In the genomic region with DNA sequence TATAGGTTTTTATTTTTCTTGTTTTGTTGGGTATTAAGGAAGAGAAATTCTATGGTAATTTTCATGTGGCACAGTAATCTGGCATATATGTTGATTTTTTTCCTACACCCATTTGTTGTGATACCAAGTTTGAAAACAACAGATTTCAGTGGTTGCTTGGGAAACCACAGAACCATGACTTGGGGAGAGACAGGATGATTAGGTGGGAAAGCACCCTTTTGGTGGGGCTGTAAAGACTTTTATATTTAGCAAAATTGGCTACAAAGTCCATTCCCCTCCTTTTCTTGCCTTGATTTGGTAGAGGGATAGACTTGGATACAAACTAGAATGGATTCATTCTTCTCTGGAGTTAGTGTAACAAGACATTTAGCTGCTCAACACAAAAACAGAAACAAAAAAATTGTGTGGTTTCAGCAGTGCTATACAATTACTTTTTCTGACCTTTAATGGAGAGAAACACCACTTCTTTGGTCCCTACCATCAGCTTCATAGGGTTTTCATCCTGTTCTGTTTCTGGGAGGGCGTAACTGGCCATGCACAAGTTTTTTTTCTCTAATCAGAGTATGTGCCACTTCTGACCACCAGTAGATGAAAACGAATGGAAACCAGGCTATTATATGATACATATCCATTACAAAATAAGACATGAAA, we compare ENCODE assay signal across 10 cellular contexts. TPM values are rescaled to one million over a fixed set of nuclear protein-coding genes. Genes with fewer than 3 reads are reported as not detected.
DNase-seq lines count a peak whose midpoint lies in the region; ATAC-seq and TF ChIP-seq lines count a peak whose summit lies in the region.
"Had no signal": no experiment of that assay in that cellular context is flagged by ENCODE, and none has a peak within 500 bp of the region (broad histone marks: within the 10 kb centered on the region; RNA-seq: fewer than 3 reads in every experiment).

No MANE protein-coding gene starts in this region.

- H3K9me2 ChIP-seq in PC-9 (ENCODE audit: insufficient read depth): no peaks in the 10 kb centered on the region

- H4K20me1 ChIP-seq in PC-9 (ENCODE audit: insufficient read depth): no peaks in the 10 kb centered on the region

- peaks cover 47% of the 10 kb centered on the region for H3K4me1 ChIP-seq in effector memory CD4-positive, alpha-beta T cell (ENCODE audit: control insufficient read depth, insufficient read depth, low read length, poor library complexity, severe bottlenecking)
- no peaks in the 10 kb centered on the region for H3K4me1 ChIP-seq in PC-9 (replicated peaks; ENCODE audit: insufficient read depth)
- no peaks in the 10 kb centered on the region for H3K4me1 ChIP-seq in ascending aorta
- H3K4me1 ChIP-seq: breast epithelium had no signal

- no peak overlapping the region for H3K4me3 ChIP-seq in effector memory CD4-positive, alpha-beta T cell (ENCODE audit: insufficient read depth, low read depth, low read length, poor library complexity, severe bottlenecking)
- H3K4me3 ChIP-seq in PC-9: no peak overlapping the region
- H3K4me3 ChIP-seq in ascending aorta: no peak overlapping the region
- H3K4me3 ChIP-seq: breast epithelium, transverse colon had no signal

- intact Hi-C loops in PC-9 (cut with micrococcal nuclease; ENCODE audit: unreplicated experiment): no loop called here
- intact Hi-C loops in ascending aorta (cut with DNase I): no loop called here

- CTCF ChIA-PET in PC-9 (lab: Charles Lee): no interaction called here

- POLR2A ChIA-PET in PC-9 (lab: Charles Lee; ENCODE audit: unreplicated experiment): no interaction called here

- H2AFZ ChIP-seq in PC-9: no peak overlapping the region

- peak; percentile 59 for ATAC-seq in GM18508 (IDR thresholded peaks at IDR 0.05; ENCODE audit: insufficient read depth, unreplicated experiment)
- ATAC-seq in GM21381 (IDR thresholded peaks at IDR 0.05; ENCODE audit: unreplicated experiment): peak; percentile 73
- peak; percentile 66 for ATAC-seq in HG03175 (IDR thresholded peaks at IDR 0.05; ENCODE audit: unreplicated experiment)

- peak overlapping the region; percentile 75 for H3K27ac ChIP-seq in effector memory CD4-positive, alpha-beta T cell (ENCODE audit: insufficient read depth, low read length, poor library complexity, severe bottlenecking)
- no peak overlapping the region for H3K27ac ChIP-seq in PC-9
- no peak overlapping the region for H3K27ac ChIP-seq in ascending aorta
- H3K27ac ChIP-seq: breast epithelium had no signal

- no peaks in the 10 kb centered on the region for H3K79me2 ChIP-seq in PC-9 (ENCODE audit: low read depth)

- peaks cover 61% of the 10 kb centered on the region for H3K36me3 ChIP-seq in effector memory CD4-positive, alpha-beta T cell (ENCODE audit: control insufficient read depth, insufficient read depth, low read length)
- no peaks in the 10 kb centered on the region for H3K36me3 ChIP-seq in PC-9 (ENCODE audit: low read depth)
- H3K36me3 ChIP-seq in ascending aorta: no peaks in the 10 kb centered on the region
- H3K36me3 ChIP-seq: breast epithelium, transverse colon had no signal

- no peak overlapping the region for H3K4me2 ChIP-seq in PC-9

- no peaks in the 10 kb centered on the region for H3K27me3 ChIP-seq in effector memory CD4-positive, alpha-beta T cell (replicated peaks; ENCODE audit: control insufficient read depth, insufficient read depth, low read length, poor library complexity, severe bottlenecking)
- H3K27me3 ChIP-seq in PC-9 (ENCODE audit: insufficient read depth, low read depth) (peaks cover 92% of the 10 kb centered on the region), ascending aorta (no peaks in the 10 kb centered on the region)

- no peak for TF ChIP-seq CTCF in PC-9 (conservative IDR thresholded peaks at IDR 0.05)
- no peak for TF ChIP-seq CTCF in ascending aorta (IDR thresholded peaks at IDR 0.05)

- H3K9me3 ChIP-seq in effector memory CD4-positive, alpha-beta T cell (ENCODE audit: control insufficient read depth, low read length): no peaks in the 10 kb centered on the region
- H3K9me3 ChIP-seq in PC-9 (ENCODE audit: insufficient read depth, low read depth): no peaks in the 10 kb centered on the region
- no peaks in the 10 kb centered on the region for H3K9me3 ChIP-seq in ascending aorta
- H3K9me3 ChIP-seq: breast epithelium, transverse colon had no signal

- no TSS peak for BruUV-seq in PC-9 (replicated peaks; lab: Mats Ljungman, UMichigan)

- H3F3A ChIP-seq in PC-9 (ENCODE audit: insufficient read depth, low read depth): no peaks in the 10 kb centered on the region

- peak in 2 of 3 donors; percentile 17 to 23 for DNase-seq in effector memory CD4-positive, alpha-beta T cell
- DNase-seq in PC-9 (no peak), ascending aorta (ENCODE audit: low spot score in 2 of 2) (no peak), NOMO-1 treated with DMSO at 0.1 percent for 48 hours (lab: John Stamatoyannopoulos, UW; ENCODE audit: unreplicated experiment) (no peak)
- DNase-seq: NCI-H446, transverse colon had no signal

RNA-seq across cellular contexts. Expression of gene FIGNL1, which starts 52.7 kb away (rescaled TPM):
- 18.7 and 25.7 TPM in 2 replicates for total RNA-seq in PC-9 (2021)
- 0.32 TPM for total RNA-seq in ascending aorta

Comparison
In these comparisons a context has a peak if more than half of its experiments do, and no peak if none do; other contexts are left out.
1. DNase-seq: peak in effector memory CD4-positive, alpha-beta T cell (2 of 3); none in PC-9 (0 of 2), ascending aorta (0 of 2) and NOMO-1 treated with DMSO at 0.1 percent for 48 hours (single experiment).
2. RNA of gene FIGNL1, which starts 52.7 kb away (total RNA-seq): 18.7 to 25.7 TPM in PC-9; 0.32 TPM in ascending aorta (single experiment); every median in the first group is over 10 times any median in the second.
3. Peak in every context shown above with its lines, with median percentiles within 50 percentile points of each other: ATAC-seq.